In the genomic region with DNA sequence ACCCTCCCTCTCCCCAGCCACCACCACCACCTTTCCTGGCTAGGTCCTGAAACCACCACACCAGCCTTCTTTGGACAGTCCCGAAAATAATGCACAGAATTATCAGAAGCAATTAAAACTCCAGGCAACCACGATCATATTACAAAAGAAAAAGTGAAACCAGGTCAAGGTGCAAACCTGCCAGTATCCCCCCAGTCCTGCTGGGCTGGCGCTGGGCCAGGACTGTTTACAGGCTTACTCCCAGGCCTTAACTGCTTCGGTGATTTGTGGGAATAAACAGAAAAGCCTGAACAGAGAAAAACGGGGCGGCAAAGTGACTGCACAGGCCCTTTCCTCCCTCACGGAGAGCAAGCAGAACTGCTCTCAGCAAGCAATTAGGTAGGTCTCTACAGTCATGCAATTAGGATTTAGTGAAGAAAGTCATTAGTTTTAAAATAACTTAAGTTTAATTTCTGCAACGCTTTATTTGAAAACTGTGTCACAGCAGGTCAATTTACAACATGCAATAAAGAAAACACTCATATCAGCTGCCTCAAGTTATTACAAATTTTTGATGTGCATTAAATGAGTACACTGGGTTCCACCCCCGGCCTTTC, we compare ENCODE assay signal across 9 cellular contexts. TPM values are rescaled to one million over a fixed set of nuclear protein-coding genes. Genes with fewer than 3 reads are reported as not detected.
DNase-seq lines count a peak whose midpoint lies in the region; ATAC-seq, FAIRE-seq and TF ChIP-seq lines count a peak whose summit lies in the region.
"Had no signal": no experiment of that assay in that cellular context is flagged by ENCODE, and none has a peak within 500 bp of the region (broad histone marks: within the 10 kb centered on the region; RNA-seq: fewer than 3 reads in every experiment).

No MANE protein-coding gene starts in this region.

- H3K27ac ChIP-seq in PC-9 (no peak overlapping the region), adrenal gland (peak overlapping the region; percentile 1 to 97 (median 76)), small intestine (ENCODE audit: low read depth in 1 of 2, low read length in 1 of 2) (peak overlapping the region; percentile 50 to 78)

- POLR2A ChIA-PET in PC-9 (lab: Charles Lee; ENCODE audit: unreplicated experiment) = no interaction called here

- 2 to 6% (median 4%) methylated on average over 9 of the region's 9 CpGs for WGBS in adrenal gland, 4 donors
- WGBS in small intestine, 3 donors = 0 to 9% (median 1%) methylated on average over 9 of the region's 9 CpGs

- peak; percentile 41 for DNase-seq in NCI-H2107 treated with DMSO at 0.1 percent for 48 hours (lab: John Stamatoyannopoulos, UW; ENCODE audit: unreplicated experiment)
- no peak for DNase-seq in NCI-H2107 (lab: John Stamatoyannopoulos, UW)
- DNase-seq in PC-9 = peak in 1 of 2 experiments; percentile 45
- DNase-seq in adrenal gland = peak; percentile 57 to 81 (median 65)
- peak; percentile 53 to 63 (median 63) for DNase-seq in immature natural killer cell
- DNase-seq in small intestine = peak; percentile 80

- H2AFZ ChIP-seq in PC-9 = peak overlapping the region; percentile 50; the same call in 1 of the 2 replicates

- FAIRE-seq in small intestine (lab: Jason Lieb, UNC) = no peak
- FAIRE-seq: G401.6 had no signal

- H3K79me2 ChIP-seq in PC-9 (ENCODE audit: low read depth) = peaks cover 52% of the 10 kb centered on the region

- TF ChIP-seq POLR2A in adrenal gland (IDR thresholded peaks at IDR 0.05) = peak in 1 of 2 donors; percentile 13

- peaks cover 33 to 43% of the 10 kb centered on the region in 2 donors for H3K4me1 Mint-ChIP-seq in immature natural killer cell

- H3K27ac Mint-ChIP-seq in immature natural killer cell = peak overlapping the region; percentile 89 to 97 (median 95)

- H3K9me3 ChIP-seq in PC-9 (ENCODE audit: insufficient read depth, low read depth) (no peaks in the 10 kb centered on the region), adrenal gland (replicated peaks in 1 of 3) (no peaks in the 10 kb centered on the region), small intestine (ENCODE audit: control insufficient read depth, low read depth) (no peaks in the 10 kb centered on the region)

- 0 out of 2 replicates have a peak, but pooled peaks cover under 1% of the 10 kb centered on the region for H3K27me3 ChIP-seq in PC-9 (ENCODE audit: insufficient read depth, low read depth)
- no peaks in the 10 kb centered on the region for H3K27me3 ChIP-seq in adrenal gland
- no peaks in the 10 kb centered on the region for H3K27me3 ChIP-seq in small intestine (ENCODE audit: control insufficient read depth in 2 of 2, insufficient read depth in 2 of 2, low read length in 2 of 2)

- H3K9me3 Mint-ChIP-seq in immature natural killer cell = no peaks in the 10 kb centered on the region

- TSS peak; percentile 64 for BruUV-seq in PC-9 (replicated peaks; lab: Mats Ljungman, UMichigan)

- peaks cover 2 to 14% (median 7%) of the 10 kb centered on the region in 3 donors for H3K27me3 Mint-ChIP-seq in immature natural killer cell (ENCODE audit: low read depth in 3 of 3)

- peak overlapping the region; percentile 56 for H3K4me3 ChIP-seq in PC-9
- H3K4me3 ChIP-seq in adrenal gland = peak overlapping the region in 3 of 4 donors; percentile 47 to 73 (median 71)
- peak overlapping the region; percentile 79 to 82 for H3K4me3 ChIP-seq in small intestine (ENCODE audit: low read depth in 1 of 2, low read length in 2 of 2)

- ATAC-seq in GM19351 (IDR thresholded peaks at IDR 0.05; ENCODE audit: unreplicated experiment) (no peak), HG02610 (IDR thresholded peaks at IDR 0.05; ENCODE audit: unreplicated experiment) (no peak)

- peaks cover 0 to 4% (median 0%) of the 10 kb centered on the region in 3 donors for H3K36me3 Mint-ChIP-seq in immature natural killer cell

- H3K4me3 Mint-ChIP-seq in immature natural killer cell = peak overlapping the region; percentile 92 to 98 (median 94)

- H3K36me3 ChIP-seq in PC-9 (ENCODE audit: low read depth) (no peaks in the 10 kb centered on the region), adrenal gland (replicated peaks in 1 of 2) (no peaks in the 10 kb centered on the region), small intestine (ENCODE audit: control insufficient read depth in 2 of 2, insufficient read depth in 2 of 2, low read length in 2 of 2) (peaks cover 0 to 2% of the 10 kb centered on the region in 2 donors)

- CTCF ChIA-PET in PC-9 (lab: Charles Lee) = no interaction called here

- H3F3A ChIP-seq in PC-9 (ENCODE audit: insufficient read depth, low read depth) = no peaks in the 10 kb centered on the region

- intact Hi-C loops in PC-9 (cut with micrococcal nuclease; ENCODE audit: unreplicated experiment) = loop anchor here (5.0 kb wide), 1 partner anchor 257 kb away; no protein-coding TSS in a partner anchor
- intact Hi-C loops in adrenal gland (cut with DNase I) = loop anchor here (10.0 kb wide), 3 partner anchors 85 to 255 kb away; no protein-coding TSS in a partner anchor

- peaks cover 16% of the 10 kb centered on the region for H3K4me1 ChIP-seq in PC-9 (replicated peaks; ENCODE audit: insufficient read depth)
- H3K4me1 ChIP-seq in adrenal gland (replicated peaks in 1 of 2) = peaks cover 25 to 61% of the 10 kb centered on the region in 2 donors
- no peaks in the 10 kb centered on the region for H3K4me1 ChIP-seq in small intestine (ENCODE audit: control insufficient read depth in 2 of 2, insufficient read depth in 1 of 2, low read depth in 1 of 2, low read length in 1 of 2)

- no peaks in the 10 kb centered on the region for H3K9me2 ChIP-seq in PC-9 (ENCODE audit: insufficient read depth)

- TF ChIP-seq CTCF in PC-9 (conservative IDR thresholded peaks at IDR 0.05) (no peak), adrenal gland (IDR thresholded peaks at IDR 0.05) (no peak)

- peaks cover 31% of the 10 kb centered on the region for H4K20me1 ChIP-seq in PC-9 (ENCODE audit: insufficient read depth)

- peak overlapping the region; percentile 89 for H3K4me2 ChIP-seq in PC-9

RNA-seq across cellular contexts. Expression of a gene that starts 1.3 kb away (rescaled TPM):
- 61.5 and 79.7 TPM in 2 replicates for total RNA-seq in PC-9 (2021)
- 10 to 100 TPM; 21.3 to 88.9 (median 41.2) TPM for total RNA-seq in adrenal gland
- polyA plus RNA-seq in adrenal gland = 10 to 100 TPM in 1 of 3 donors, 1 to 10 TPM in 2; 8.3 to 22.5 (median 8.7) TPM
- 1 to 10 TPM; 1.9 to 8.1 (median 5.1) TPM for polyA plus RNA-seq in immature natural killer cell
- 10 to 100 TPM in 1 of 3 donors, 1 to 10 TPM in 2; 3.1 to 11.3 (median 4.6) TPM for polyA plus RNA-seq in small intestine
